ENCODE assay signal across 1 cellular context in the genomic region with DNA sequence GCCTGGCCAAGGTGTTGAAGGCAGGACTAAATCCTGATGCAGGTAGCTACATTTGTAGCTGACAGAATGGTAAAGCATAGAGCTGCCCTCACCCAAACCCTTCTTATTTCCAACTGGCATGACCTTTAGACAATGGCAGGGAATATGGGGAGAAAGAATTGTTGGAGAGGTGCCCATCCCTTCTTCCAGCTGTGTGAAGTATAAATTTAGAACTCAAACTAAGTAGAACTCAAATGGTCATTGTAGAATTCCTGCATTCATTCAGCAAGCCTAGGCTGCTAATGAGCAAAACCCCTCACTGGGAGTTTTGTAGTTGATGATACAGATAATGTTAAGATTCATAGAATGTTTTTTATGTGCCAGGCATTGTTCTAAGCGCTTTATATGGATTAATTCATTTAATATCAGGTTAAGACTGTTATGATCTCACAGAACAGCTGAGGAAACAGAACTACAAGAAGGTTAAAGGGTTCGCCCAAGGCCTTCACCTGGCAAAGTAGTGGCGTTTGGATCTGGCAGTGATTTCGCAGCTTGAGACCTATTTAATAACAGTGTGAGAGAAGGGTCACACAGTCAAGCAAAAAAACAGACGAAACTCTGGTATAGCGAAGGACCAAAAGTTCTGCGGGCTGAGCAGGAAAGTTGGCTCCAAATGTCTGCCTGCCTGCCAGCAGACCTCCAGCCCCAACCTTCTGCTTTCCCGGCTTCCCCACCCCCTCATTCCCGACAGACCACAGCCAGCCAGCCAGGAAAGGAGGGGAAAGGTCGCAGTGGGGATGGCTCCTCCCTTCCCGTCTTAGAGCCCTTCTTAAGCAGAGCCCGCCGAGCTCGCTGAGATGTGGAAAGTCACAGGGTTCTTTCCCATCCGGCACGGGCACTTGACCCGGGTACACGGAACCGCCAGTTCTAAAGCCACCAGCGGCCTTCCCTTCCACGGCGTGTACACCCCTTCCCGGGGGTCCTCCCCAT.
TF ChIP-seq lines count a peak whose summit lies in the region.

No MANE protein-coding gene starts in this region.

TF ChIP-seq in HCT116, 20 proteins besides CTCF, POLR2A, EP300 and RAD21 (continued from another document):
- TF ChIP-seq, protein P1, sequence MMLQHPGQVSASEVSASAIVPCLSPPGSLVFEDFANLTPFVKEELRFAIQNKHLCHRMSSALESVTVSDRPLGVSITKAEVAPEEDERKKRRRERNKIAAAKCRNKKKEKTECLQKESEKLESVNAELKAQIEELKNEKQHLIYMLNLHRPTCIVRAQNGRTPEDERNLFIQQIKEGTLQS (IDR thresholded peaks at IDR 0.05): no peak
- no peak for TF ChIP-seq CEBPB (IDR thresholded peaks at IDR 0.05; ENCODE audit: low read depth)
- no peak for TF ChIP-seq CBX3 (IDR thresholded peaks at IDR 0.05; ENCODE audit: low read depth)
- TF ChIP-seq FOSL1 (IDR thresholded peaks at IDR 0.05; ENCODE audit: low read depth): no peak
- no peak for TF ChIP-seq TCF7L2 (IDR thresholded peaks at IDR 0.05; ENCODE audit: borderline replicate concordance, extremely low read depth, insufficient read depth, insufficient read length)
- no peak for TF ChIP-seq SP1 (IDR thresholded peaks at IDR 0.05; ENCODE audit: low read depth)
- no peak for TF ChIP-seq EGR1 (IDR thresholded peaks at IDR 0.05; ENCODE audit: low read depth)
- no peak for TF ChIP-seq JUND (IDR thresholded peaks at IDR 0.05)
- TF ChIP-seq EZH2phosphoT487 (IDR thresholded peaks at IDR 0.05; ENCODE audit: borderline replicate concordance): no peak
- TF ChIP-seq SIN3A (IDR thresholded peaks at IDR 0.05; ENCODE audit: low read depth): no peak
- no peak for TF ChIP-seq POLR2AphosphoS5 (IDR thresholded peaks at IDR 0.05; ENCODE audit: low read depth, low read length)
- no peak for TF ChIP-seq YY1 (IDR thresholded peaks at IDR 0.05; ENCODE audit: extremely low read depth, insufficient replicate concordance, low read depth, low read length)
- no peak for TF ChIP-seq ELF1 (IDR thresholded peaks at IDR 0.05; ENCODE audit: borderline replicate concordance, low read depth)
